13 cellular contexts compared by ENCODE assay signal in the genomic region with DNA sequence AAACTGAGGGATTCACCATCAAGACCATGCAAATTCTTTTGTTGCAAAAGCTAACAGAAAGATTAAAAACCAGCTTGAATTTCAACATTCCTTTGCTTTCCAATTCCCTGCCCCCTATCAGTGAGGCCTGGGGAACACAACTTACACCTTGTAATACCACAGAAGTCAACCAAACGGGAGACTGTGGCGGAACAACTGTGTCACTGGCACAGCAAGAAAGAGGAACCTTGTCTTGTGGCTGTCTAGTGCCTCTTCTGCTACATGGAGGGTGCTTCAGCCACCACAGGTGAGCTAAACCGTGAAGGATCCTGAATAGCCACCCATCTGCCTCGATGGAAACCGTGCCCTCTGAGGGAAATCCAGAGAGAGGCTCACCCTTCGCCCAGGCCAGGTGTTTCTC. TPM values are rescaled to one million over a fixed set of nuclear protein-coding genes. Genes with fewer than 3 reads are reported as not detected.
DNase-seq lines count a peak whose midpoint lies in the region; ATAC-seq and TF ChIP-seq lines count a peak whose summit lies in the region.
"Had no signal": no experiment of that assay in that cellular context is flagged by ENCODE, and none has a peak within 500 bp of the region (broad histone marks: within the 10 kb centered on the region; RNA-seq: fewer than 3 reads in every experiment).

No MANE protein-coding gene starts in this region.

- H3K27ac Mint-ChIP-seq in activated T-cell treated with anti-CD3 and anti-CD28 coated beads, Interleukin-2, amount 50 U/mL, for 72 hours: peak overlapping the region; percentile 36
- H3K27ac Mint-ChIP-seq in endodermal cell: peak overlapping the region; percentile 69

- intact Hi-C loops in PC-3 (cut with micrococcal nuclease): no loop called here
- intact Hi-C loops in stomach (cut with DNase I; ENCODE audit: low total_unique reads): no loop called here
- intact Hi-C loops in breast epithelium (cut with DNase I; ENCODE audit: low total_unique reads): no loop called here

- CTCF ChIA-PET in PC-3 (lab: Charles Lee): interaction anchor here (0.6 to 0.7 kb wide), 2 partner anchors 9 to 15 kb away, joined by 3 read pairs; partner anchors contain the start of gene NBEAL2

- H3K27ac ChIP-seq in PC-3 (ENCODE audit: low read length): no peak overlapping the region
- no peak overlapping the region for H3K27ac ChIP-seq in endodermal cell (ENCODE audit: low read depth, low read length)
- H3K27ac ChIP-seq in stomach: peak overlapping the region in 4 of 5 donors; percentile 19 to 53 (median 30)
- H3K27ac ChIP-seq in breast epithelium: peak overlapping the region in 1 of 2 donors; percentile 3
- H3K27ac ChIP-seq: ascending aorta, thoracic aorta had no signal

- H3K4me3 Mint-ChIP-seq in activated T-cell treated with anti-CD3 and anti-CD28 coated beads, Interleukin-2, amount 50 U/mL, for 72 hours: peak overlapping the region in 1 of 2 donors; percentile 3
- H3K4me3 Mint-ChIP-seq in endodermal cell: no peak overlapping the region
- H3K4me3 Mint-ChIP-seq: HFFc6 had no signal

- TF ChIP-seq POLR2A in stomach (IDR thresholded peaks at IDR 0.05) (no peak), breast epithelium (IDR thresholded peaks at IDR 0.05) (no peak)

- no peaks in the 10 kb centered on the region for H3K9me3 ChIP-seq in PC-3 (ENCODE audit: low read length)
- peaks cover 7% of the 10 kb centered on the region for H3K9me3 ChIP-seq in endodermal cell (ENCODE audit: control insufficient read depth, low read length)
- no peaks in the 10 kb centered on the region for H3K9me3 ChIP-seq in stomach
- H3K9me3 ChIP-seq in breast epithelium: no peaks in the 10 kb centered on the region
- H3K9me3 ChIP-seq: ascending aorta, thoracic aorta had no signal

- POLR2A ChIA-PET in PC-3 (lab: Charles Lee; ENCODE audit: unreplicated experiment): interaction anchor here (0.6 kb wide), 1 partner anchor 12 kb away, joined by 5 read pairs; no protein-coding TSS in a partner anchor

- no peak for TF ChIP-seq EP300 in stomach (IDR thresholded peaks at IDR 0.05)

- H3K36me3 ChIP-seq in PC-3 (ENCODE audit: low read depth, low read length): peaks cover 10% of the 10 kb centered on the region
- peaks cover 41% of the 10 kb centered on the region for H3K36me3 ChIP-seq in endodermal cell (ENCODE audit: control insufficient read depth, insufficient read depth, low read length)
- H3K36me3 ChIP-seq in stomach: peaks cover 0 to 19% (median 8%) of the 10 kb centered on the region in 4 donors
- no peaks in the 10 kb centered on the region for H3K36me3 ChIP-seq in breast epithelium

- no peak overlapping the region for H3K4me2 ChIP-seq in PC-3 (ENCODE audit: low read length)

- H3K4me1 ChIP-seq in PC-3 (ENCODE audit: insufficient read depth, low read length): peaks cover 25% of the 10 kb centered on the region
- peaks cover 24% of the 10 kb centered on the region for H3K4me1 ChIP-seq in endodermal cell (ENCODE audit: control insufficient read depth, insufficient read depth, low read length)
- peaks cover 61 to 82% (median 73%) of the 10 kb centered on the region in 4 donors for H3K4me1 ChIP-seq in stomach
- peaks cover 4 to 21% of the 10 kb centered on the region in 2 donors for H3K4me1 ChIP-seq in breast epithelium

- H3K4me1 Mint-ChIP-seq in activated T-cell treated with anti-CD3 and anti-CD28 coated beads, Interleukin-2, amount 50 U/mL, for 72 hours (ENCODE audit: low read depth): peaks cover 76% of the 10 kb centered on the region
- peaks cover 48% of the 10 kb centered on the region for H3K4me1 Mint-ChIP-seq in endodermal cell

- H3K9me3 Mint-ChIP-seq in activated T-cell treated with anti-CD3 and anti-CD28 coated beads, Interleukin-2, amount 50 U/mL, for 72 hours: no peaks in the 10 kb centered on the region
- peaks cover 11% of the 10 kb centered on the region for H3K9me3 Mint-ChIP-seq in endodermal cell
- H3K9me3 Mint-ChIP-seq: HFFc6 had no signal

- H2AFZ ChIP-seq in PC-3 (ENCODE audit: low read length): no peak overlapping the region

- no peaks in the 10 kb centered on the region for H3F3A ChIP-seq in PC-3 (ENCODE audit: low read length, unreplicated experiment)

- in situ Hi-C loops in GM13976 (cut with MboI; ENCODE audit: low sequenced_read_pairs, unreplicated experiment): no loop called here

- ATAC-seq in activated T-cell treated with anti-CD3 and anti-CD28 coated beads, Interleukin-2, amount 50 U/mL, for 72 hours (replicated peaks in 1 of 2): no peak
- no peak for ATAC-seq in PC-3
- ATAC-seq in HG02938 (IDR thresholded peaks at IDR 0.05; ENCODE audit: unreplicated experiment): no peak

- H3K27me3 ChIP-seq in PC-3 (ENCODE audit: low read length) (no peaks in the 10 kb centered on the region), endodermal cell (ENCODE audit: control insufficient read depth, insufficient read depth, low read length, poor library complexity, severe bottlenecking) (no peaks in the 10 kb centered on the region), stomach (no peaks in the 10 kb centered on the region), breast epithelium (no peaks in the 10 kb centered on the region)
- H3K27me3 ChIP-seq: ascending aorta had no signal

- H3K27me3 Mint-ChIP-seq in activated T-cell treated with anti-CD3 and anti-CD28 coated beads, Interleukin-2, amount 50 U/mL, for 72 hours (ENCODE audit: low read depth): no peaks in the 10 kb centered on the region
- no peaks in the 10 kb centered on the region for H3K27me3 Mint-ChIP-seq in endodermal cell (ENCODE audit: insufficient read depth)

- WGBS in endodermal cell (ENCODE audit: insufficient coverage in 1 of 2, insufficient read length in 1 of 2), 2 experiments: 90 to 95% methylated on average over 5 to 6 of the region's 6 CpGs
- 62 to 74% (median 73%) methylated on average over 6 of the region's 6 CpGs for whole genome bisulfite sequencing in stomach, 5 donors

- H3K36me3 Mint-ChIP-seq in activated T-cell treated with anti-CD3 and anti-CD28 coated beads, Interleukin-2, amount 50 U/mL, for 72 hours (ENCODE audit: insufficient read depth in 2 of 2): peaks cover 2 to 12% of the 10 kb centered on the region in 2 donors
- peaks cover 40% of the 10 kb centered on the region for H3K36me3 Mint-ChIP-seq in endodermal cell (ENCODE audit: low read depth)

- H4K20me1 ChIP-seq in PC-3 (ENCODE audit: low read length): peaks cover 75% of the 10 kb centered on the region

- DNase-seq in activated T-cell treated with anti-CD3 and anti-CD28 coated beads, Interleukin-2, amount 50 U/mL, for 72 hours: no peak
- no peak for DNase-seq in activated T-cell treated with anti-CD3 and anti-CD28 coated beads for 4 hours
- DNase-seq in PC-3: peak; percentile 26
- DNase-seq in endodermal cell: no peak
- DNase-seq in stomach: no peak
- DNase-seq in GM13976 (ENCODE audit: low spot score): no peak
- no peak for DNase-seq in breast epithelium (ENCODE audit: low spot score in 2 of 2)
- DNase-seq: HFFc6; NCI-H1417 treated with DMSO at 0.1 percent for 48 hours; stimulated activated CD4-positive, alpha-beta T cell treated with anti-CD3 and anti-CD28 coated beads, Interleukin-4, amount 100 ng/mL, for 24 hours had no signal

- H3K9ac ChIP-seq in PC-3 (ENCODE audit: low read length) (no peak overlapping the region), endodermal cell (ENCODE audit: extremely low read depth, low read length, poor library complexity, severe bottlenecking) (peak overlapping the region; percentile 25)

- H3K4me3 ChIP-seq in PC-3 (ENCODE audit: low read length) (no peak overlapping the region), endodermal cell (ENCODE audit: low read length) (no peak overlapping the region), stomach (no peak overlapping the region), breast epithelium (no peak overlapping the region)
- H3K4me3 ChIP-seq: ascending aorta, thoracic aorta had no signal

- no peaks in the 10 kb centered on the region for H3K9me2 ChIP-seq in PC-3 (replicated peaks; ENCODE audit: low read length)

- TF ChIP-seq CTCF in PC-3 (conservative IDR thresholded peaks at IDR 0.05; ENCODE audit: low read depth, low read length): no peak
- TF ChIP-seq CTCF in endodermal cell (conservative IDR thresholded peaks at IDR 0.05): no peak
- no peak for TF ChIP-seq CTCF in stomach (IDR thresholded peaks at IDR 0.05)
- TF ChIP-seq CTCF in GM13976 (IDR thresholded peaks at IDR 0.05; ENCODE audit: borderline replicate concordance, control extremely low read depth, extremely low read depth, insufficient read depth, missing control alignments): no peak
- TF ChIP-seq CTCF in breast epithelium (IDR thresholded peaks at IDR 0.05): no peak

- BruUV-seq in PC-3 (replicated peaks; lab: Mats Ljungman, UMichigan): no TSS peak

- H3K79me2 ChIP-seq in PC-3 (ENCODE audit: low read length): peaks cover 85% of the 10 kb centered on the region

RNA-seq across cellular contexts. Expression of gene CCDC12, which starts 11.4 kb away (rescaled TPM):
- total RNA-seq in activated T-cell treated with anti-CD3 and anti-CD28 coated beads, Interleukin-2, amount 50 U/mL, for 72 hours: 10 to 100 TPM; 54.7 to 56.2 TPM
- total RNA-seq in PC-3 (2014; rRNA removed): 44.2 and 67.8 TPM in 2 replicates
- total RNA-seq in endodermal cell: 10 to 100 TPM; 46.7 to 47.8 TPM
- 44.4 TPM for polyA plus RNA-seq in endodermal cell (2013, experiment 1 of 2)
- polyA plus RNA-seq in endodermal cell (2013, experiment 2 of 2): 41.1 TPM
- total RNA-seq in stomach: 10 to 100 TPM in 4 of 5 donors, 1 to 10 TPM in 1; 2.9 to 55.3 (median 38.4) TPM
- polyA plus RNA-seq in stomach: 10 to 100 TPM; 84.2 to 88.7 (median 84.5) TPM
- 10 to 100 TPM; 27.0 to 50.2 (median 43.9) TPM for total RNA-seq in breast epithelium

RNA-seq across cellular contexts. Expression of gene NBEAL2, which starts 14.3 kb away (rescaled TPM):
- 10 to 100 TPM; 84.0 to 87.4 TPM for total RNA-seq in activated T-cell treated with anti-CD3 and anti-CD28 coated beads, Interleukin-2, amount 50 U/mL, for 72 hours
- 50.7 and 77.2 TPM in 2 replicates for total RNA-seq in PC-3 (2014; rRNA removed)
- total RNA-seq in endodermal cell: 10 to 100 TPM; 59.2 to 64.0 TPM
- 22.9 TPM for polyA plus RNA-seq in endodermal cell (2013, experiment 1 of 2)
- 17.8 TPM for polyA plus RNA-seq in endodermal cell (2013, experiment 2 of 2)
- 100 to 1,000 TPM in 4 of 5 donors, 10 to 100 TPM in 1; 50.9 to 653 (median 247) TPM for total RNA-seq in stomach
- 100 to 1,000 TPM in 1 of 3 donors, 10 to 100 TPM in 2; 35.0 to 193 (median 49.2) TPM for polyA plus RNA-seq in stomach
- total RNA-seq in breast epithelium: 10 to 100 TPM; 16.8 to 58.3 (median 54.4) TPM

Comparison
In these comparisons a context has a peak if more than half of its experiments do, and no peak if none do; other contexts are left out.
1. H3K27ac ChIP-seq: peak in stomach (4 of 5); none in PC-3 (single experiment) and endodermal cell (single experiment).